ENCODE assay signal across 16 cellular contexts in the genomic region with DNA sequence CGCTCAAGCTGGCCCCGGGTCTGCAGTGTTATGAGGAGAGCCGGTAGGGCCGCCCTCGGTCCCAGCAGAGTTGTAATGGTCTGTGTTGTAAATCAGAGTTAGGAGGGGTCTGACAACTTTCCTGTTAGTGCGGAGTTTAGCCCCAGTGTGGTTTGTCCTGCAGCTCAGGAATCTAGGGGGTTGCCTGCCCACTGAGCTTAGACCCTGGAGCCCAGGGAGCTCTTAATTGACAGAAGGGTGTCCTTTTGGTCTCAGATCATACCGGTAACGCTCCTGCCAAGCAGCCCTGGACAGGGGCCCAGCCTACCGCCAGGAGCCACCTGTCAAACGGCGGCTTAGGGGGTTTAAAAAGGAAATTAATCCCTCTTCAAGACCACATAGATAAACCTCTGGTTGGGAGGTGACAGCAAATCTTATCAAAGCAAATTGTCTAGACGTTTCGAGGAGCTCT.
DNase-seq lines count a peak whose midpoint lies in the region; ATAC-seq, FAIRE-seq and TF ChIP-seq lines count a peak whose summit lies in the region.
"Had no signal": no experiment of that assay in that cellular context is flagged by ENCODE, and none has a peak within 500 bp of the region (broad histone marks: within the 10 kb centered on the region; RNA-seq: fewer than 3 reads in every experiment).

No MANE protein-coding gene starts in this region.

- H3K4me2 ChIP-seq in K562 (ENCODE audit: insufficient read depth, low read length) = no peak overlapping the region

- no peaks in the 10 kb centered on the region for H3K9me1 ChIP-seq in K562 (ENCODE audit: control insufficient read depth, insufficient read depth, low read length)

- TF ChIP-seq EP300 in K562 (IDR thresholded peaks at IDR 0.05; ENCODE audit: low read length) = no peak

- CTCF ChIA-PET in K562 (lab: Yijun Ruan, JAX; ENCODE audit: low intra/inter-chr PET ratio) = no interaction called here

- no peak overlapping the region for H3K4me3 ChIP-seq in K562
- H3K4me3 ChIP-seq in right cardiac atrium (ENCODE audit: low read length) = no peak overlapping the region
- H3K4me3 ChIP-seq in skeletal muscle tissue (ENCODE audit: low read length in 3 of 3) = peak overlapping the region; percentile 10 to 41 (median 25)
- H3K4me3 ChIP-seq: colonic mucosa, mucosa of descending colon had no signal

- H3K4me1 ChIP-seq in K562 (replicated peaks in 1 of 2; ENCODE audit: control insufficient read depth in 2 of 2, insufficient read depth in 2 of 2, low read length in 2 of 2) (peaks cover 15 to 19% of the 10 kb centered on the region in 2 experiments), right cardiac atrium (ENCODE audit: control insufficient read depth, insufficient read depth, low read length) (peaks cover 3% of the 10 kb centered on the region), skeletal muscle tissue (ENCODE audit: control insufficient read depth in 3 of 3, insufficient read depth in 3 of 3, low read length in 3 of 3) (peaks cover 14 to 21% (median 19%) of the 10 kb centered on the region in 3 donors)
- H3K4me1 ChIP-seq: colonic mucosa had no signal

- no TSS peak for BruUV-seq in K562 (replicated peaks; lab: Mats Ljungman, UMichigan)

- H3K36me3 ChIP-seq in K562 (ENCODE audit: control insufficient read depth, insufficient read depth, low read length) (no peaks in the 10 kb centered on the region), skeletal muscle tissue (ENCODE audit: control insufficient read depth in 3 of 3, insufficient read depth in 3 of 3, low read length in 3 of 3) (no peaks in the 10 kb centered on the region)
- H3K36me3 ChIP-seq: colonic mucosa had no signal

- H3K27ac ChIP-seq in K562 (ENCODE audit: extremely low read depth, low read depth, low read length) (no peak overlapping the region), right cardiac atrium (ENCODE audit: low read length) (peak overlapping the region; percentile 79), skeletal muscle tissue (ENCODE audit: low read depth, low read length) (peak overlapping the region; percentile 34)
- H3K27ac ChIP-seq: colonic mucosa had no signal

- peak; percentile 30 for DNase-seq in NCI-H446 treated with DMSO at 0.1 percent for 48 hours (lab: John Stamatoyannopoulos, UW)
- no peak for DNase-seq in K562 (ENCODE audit: extremely low read depth in 1 of 4, low spot score in 3 of 4)
- DNase-seq in right cardiac atrium = no peak
- DNase-seq in hypothalamus (lab: John Stamatoyannopoulos, UW) = no peak
- no peak for DNase-seq in GM12892 (ENCODE audit: insufficient read length)
- DNase-seq: activated CD4-positive, alpha-beta T cell treated with anti-CD3 and anti-CD28 coated beads, Interleukin-2, amount 50 U/mL, for 4 hours; activated naive CD4-positive, alpha-beta T cell treated with anti-CD3 and anti-CD28 coated beads for 36 hours; colonic mucosa; NCI-H1436 treated with DMSO at 0.1 percent for 48 hours; NCI-H2227 treated with DMSO at 0.1 percent for 48 hours; occipital lobe; stimulated activated CD4-positive, alpha-beta T cell treated with anti-CD3 and anti-CD28 coated beads, Interleukin-4, amount 100 ng/mL, for 24 hours had no signal

- ATAC-seq in K562 = no peak; the same call in 1 of the 3 replicates
- peak in 1 of 2 donors; percentile 9 for ATAC-seq in right cardiac atrium
- ATAC-seq in GM21360 (IDR thresholded peaks at IDR 0.05; ENCODE audit: unreplicated experiment) = no peak

- no peak overlapping the region for H2AFZ ChIP-seq in K562 (ENCODE audit: low read depth, low read length)

- H3K27me3 ChIP-seq in K562 (ENCODE audit: control insufficient read depth in 2 of 2, insufficient read depth in 2 of 2, low read length in 2 of 2) = no peaks in the 10 kb centered on the region
- H3K27me3 ChIP-seq in right cardiac atrium (ENCODE audit: control insufficient read depth, insufficient read depth) = no peaks in the 10 kb centered on the region
- H3K27me3 ChIP-seq in skeletal muscle tissue (ENCODE audit: control insufficient read depth in 3 of 3, insufficient read depth in 3 of 3, low read length in 3 of 3) = no peaks in the 10 kb centered on the region
- H3K27me3 ChIP-seq: colonic mucosa had no signal

- no peaks in the 10 kb centered on the region for H4K20me1 ChIP-seq in K562 (replicated peaks; ENCODE audit: control insufficient read depth, insufficient read depth, low read length)

- TF ChIP-seq CTCF in K562 (IDR thresholded peaks at IDR 0.05 in 2 of 3, conservative IDR thresholded peaks at IDR 0.05 in 1 of 3; ENCODE audit: insufficient read depth in 2 of 3, low read depth in 1 of 3, low read length in 3 of 3) = no peak

- H3K9ac ChIP-seq in K562 (ENCODE audit: insufficient read depth in 1 of 2, low read depth in 2 of 2, low read length in 2 of 2) (no peak overlapping the region), skeletal muscle tissue (ENCODE audit: low read depth in 1 of 3, low read length in 3 of 3) (peak overlapping the region in 2 of 3 donors; percentile 48 to 64)

- in situ Hi-C loops in K562 (cut with MboI) = no loop called here

- no peak for TF ChIP-seq POLR2A in K562 (conservative IDR thresholded peaks at IDR 0.05)
- TF ChIP-seq POLR2A in GM12892 (IDR thresholded peaks at IDR 0.05; ENCODE audit: low read depth, low read length) = no peak

- WGBS in K562 (ENCODE audit: insufficient coverage, low coverage, missing lambda C conversion rate) = 38% methylated on average over 13 of the region's 13 CpGs
- 45% methylated on average over 13 of the region's 13 CpGs for WGBS in right cardiac atrium

- no peak for TF ChIP-seq RAD21 in K562 (CRISPR knock-in tag; conservative IDR thresholded peaks at IDR 0.05 in 1 of 2, IDR thresholded peaks at IDR 0.05 in 1 of 2)

- H3K9me3 ChIP-seq in K562 (replicated peaks; ENCODE audit: control insufficient read depth, insufficient read depth, low read depth, low read length) (peaks cover 7% of the 10 kb centered on the region; the same call in 1 of the 2 replicates), right cardiac atrium (ENCODE audit: control insufficient read depth, low read length) (no peaks in the 10 kb centered on the region), skeletal muscle tissue (ENCODE audit: control insufficient read depth in 3 of 3, low read length in 3 of 3) (peaks cover 0 to 4% (median 0%) of the 10 kb centered on the region in 3 donors)
- H3K9me3 ChIP-seq: colonic mucosa, mucosa of descending colon had no signal

- POLR2A ChIA-PET in K562 (lab: Yijun Ruan, JAX) = interaction anchor here (0.8 to 1.9 kb wide), 6 partner anchors 8 to 33 kb away, joined by 3 to 7 read pairs (median 6); no protein-coding TSS in a partner anchor

- FAIRE-seq in K562 (lab: Jason Lieb, UNC) (no peak), GM12892 (lab: Jason Lieb, UNC) (no peak)
- FAIRE-seq: kidney had no signal

- H3K79me2 ChIP-seq in K562 (ENCODE audit: control insufficient read depth, insufficient read depth, low read length) = no peaks in the 10 kb centered on the region

- intact Hi-C loops in K562 (cut with micrococcal nuclease) = loop anchor here (2.0 kb wide), 1 partner anchor 34 kb away; no protein-coding TSS in a partner anchor
- intact Hi-C loops in right cardiac atrium (cut with DNase I) = no loop called here

TF ChIP-seq in K562, 482 proteins besides CTCF, POLR2A, EP300 and RAD21:
- TF ChIP-seq MYC (IDR thresholded peaks at IDR 0.05; ENCODE audit: low read depth, low read length) = no peak
- no peak for TF ChIP-seq MYC (CRISPR knock-in tag; IDR thresholded peaks at IDR 0.05; ENCODE audit: borderline replicate concordance, low read depth)
- TF ChIP-seq NFE2 (IDR thresholded peaks at IDR 0.05; ENCODE audit: low read depth) = no peak
- peak; percentile 33 for TF ChIP-seq MEIS2 (IDR thresholded peaks at IDR 0.05; ENCODE audit: partially characterized antibody)
- TF ChIP-seq, protein P1, sequence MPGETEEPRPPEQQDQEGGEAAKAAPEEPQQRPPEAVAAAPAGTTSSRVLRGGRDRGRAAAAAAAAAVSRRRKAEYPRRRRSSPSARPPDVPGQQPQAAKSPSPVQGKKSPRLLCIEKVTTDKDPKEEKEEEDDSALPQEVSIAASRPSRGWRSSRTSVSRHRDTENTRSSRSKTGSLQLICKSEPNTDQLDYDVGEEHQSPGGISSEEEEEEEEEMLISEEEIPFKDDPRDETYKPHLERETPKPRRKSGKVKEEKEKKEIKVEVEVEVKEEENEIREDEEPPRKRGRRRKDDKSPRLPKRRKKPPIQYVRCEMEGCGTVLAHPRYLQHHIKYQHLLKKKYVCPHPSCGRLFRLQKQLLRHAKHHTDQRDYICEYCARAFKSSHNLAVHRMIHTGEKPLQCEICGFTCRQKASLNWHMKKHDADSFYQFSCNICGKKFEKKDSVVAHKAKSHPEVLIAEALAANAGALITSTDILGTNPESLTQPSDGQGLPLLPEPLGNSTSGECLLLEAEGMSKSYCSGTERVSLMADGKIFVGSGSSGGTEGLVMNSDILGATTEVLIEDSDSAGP (CRISPR knock-in tag; IDR thresholded peaks at IDR 0.05) = no peak
- TF ChIP-seq, protein P2, sequence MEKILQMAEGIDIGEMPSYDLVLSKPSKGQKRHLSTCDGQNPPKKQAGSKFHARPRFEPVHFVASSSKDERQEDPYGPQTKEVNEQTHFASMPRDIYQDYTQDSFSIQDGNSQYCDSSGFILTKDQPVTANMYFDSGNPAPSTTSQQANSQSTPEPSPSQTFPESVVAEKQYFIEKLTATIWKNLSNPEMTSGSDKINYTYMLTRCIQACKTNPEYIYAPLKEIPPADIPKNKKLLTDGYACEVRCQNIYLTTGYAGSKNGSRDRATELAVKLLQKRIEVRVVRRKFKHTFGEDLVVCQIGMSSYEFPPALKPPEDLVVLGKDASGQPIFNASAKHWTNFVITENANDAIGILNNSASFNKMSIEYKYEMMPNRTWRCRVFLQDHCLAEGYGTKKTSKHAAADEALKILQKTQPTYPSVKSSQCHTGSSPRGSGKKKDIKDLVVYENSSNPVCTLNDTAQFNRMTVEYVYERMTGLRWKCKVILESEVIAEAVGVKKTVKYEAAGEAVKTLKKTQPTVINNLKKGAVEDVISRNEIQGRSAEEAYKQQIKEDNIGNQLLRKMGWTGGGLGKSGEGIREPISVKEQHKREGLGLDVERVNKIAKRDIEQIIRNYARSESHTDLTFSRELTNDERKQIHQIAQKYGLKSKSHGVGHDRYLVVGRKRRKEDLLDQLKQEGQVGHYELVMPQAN (IDR thresholded peaks at IDR 0.05; ENCODE audit: borderline replicate concordance) = no peak

Comparison
In these comparisons a context has a peak if more than half of its experiments do, and no peak if none do; other contexts are left out.
1. H3K4me3 ChIP-seq: peak in skeletal muscle tissue (3 of 3); none in K562 (single experiment) and right cardiac atrium (single experiment).
2. H3K9ac ChIP-seq: peak in skeletal muscle tissue (2 of 3); none in K562 (0 of 2).